20 cellular contexts compared by ENCODE assay signal in genomic region chr16:83924686-83925085, GRCh38. TPM values are rescaled to one million over a fixed set of nuclear protein-coding genes. Genes with fewer than 3 reads are reported as not detected.
DNase-seq lines count a peak whose midpoint lies in the region; ATAC-seq and TF ChIP-seq lines count a peak whose summit lies in the region.
"Had no signal": no experiment of that assay in that cellular context is flagged by ENCODE, and none has a peak within 500 bp of the region (broad histone marks: within the 10 kb centered on the region; RNA-seq: fewer than 3 reads in every experiment).

No MANE protein-coding gene starts in this region.

- H3K4me1 Mint-ChIP-seq in Caco-2 (ENCODE audit: low read depth, unreplicated experiment), result peaks cover 20% of the 10 kb centered on the region
- peaks cover 13% of the 10 kb centered on the region for H3K4me1 Mint-ChIP-seq in central memory CD8-positive, alpha-beta T cell

- no peaks in the 10 kb centered on the region for H3K79me2 ChIP-seq in SK-N-SH (ENCODE audit: insufficient read depth)

- no peaks in the 10 kb centered on the region for H3K27me3 Mint-ChIP-seq in Caco-2 (ENCODE audit: insufficient read depth, unreplicated experiment)
- H3K27me3 Mint-ChIP-seq in central memory CD8-positive, alpha-beta T cell, result no peaks in the 10 kb centered on the region
- H3K27me3 Mint-ChIP-seq: CD4-positive, alpha-beta T cell had no signal

- H3K36me3 Mint-ChIP-seq in Caco-2 (ENCODE audit: insufficient read depth, unreplicated experiment), result peaks cover 1% of the 10 kb centered on the region
- H3K36me3 Mint-ChIP-seq in central memory CD8-positive, alpha-beta T cell (ENCODE audit: insufficient read depth), result no peaks in the 10 kb centered on the region

- CTCF ChIA-PET in SK-N-SH (lab: Yijun Ruan, JAX) (interaction anchor here (1.0 to 1.5 kb wide), 5 partner anchors 10 to 141 kb away, joined by 3 to 5 read pairs (median 4); no protein-coding TSS in a partner anchor), Caco-2 (lab: Charles Lee) (no interaction called here)

- H2AFZ ChIP-seq in SK-N-SH (ENCODE audit: low read depth), result no peak overlapping the region
- H2AFZ ChIP-seq: GM23338 had no signal

- no peaks in the 10 kb centered on the region for H3K9me2 ChIP-seq in SK-N-SH

- BruUV-seq in Caco-2 (replicated peaks; lab: Mats Ljungman, UMichigan), result no TSS peak

- ATAC-seq in SK-N-SH treated with all-trans-retinoic acid at 6 μM for 48 hours (no peak), HG02852 (IDR thresholded peaks at IDR 0.05; ENCODE audit: unreplicated experiment) (no peak)
- ATAC-seq in central memory CD8-positive, alpha-beta T cell (replicated peaks; ENCODE audit: extremely low read depth, poor library complexity, severe bottlenecking), result no peak
- ATAC-seq: A549, GM23338, HCT116 had no signal

- H3K9me3 ChIP-seq in SK-N-SH (no peaks in the 10 kb centered on the region), Caco-2 (no peaks in the 10 kb centered on the region), spleen (no peaks in the 10 kb centered on the region), colonic mucosa (no peaks in the 10 kb centered on the region)
- H3K9me3 ChIP-seq: A549 had no signal

- H3K4me1 ChIP-seq in SK-N-SH (ENCODE audit: control insufficient read depth in 1 of 2, insufficient read depth in 2 of 2, low read depth in 1 of 2, low read length in 1 of 2) (peaks cover 0 to 3% of the 10 kb centered on the region in 2 experiments; a peak in 1 of 4 replicates), Caco-2 (peaks cover 28% of the 10 kb centered on the region), spleen (peaks cover 0 to 10% (median 5%) of the 10 kb centered on the region in 6 donors), colonic mucosa (no peaks in the 10 kb centered on the region)

- H3K9ac ChIP-seq in SK-N-SH, result no peak overlapping the region
- H3K9ac ChIP-seq in colonic mucosa (ENCODE audit: low read depth in 2 of 2, low read length in 2 of 2), result no peak overlapping the region

- no peak for TF ChIP-seq RAD21 in SK-N-SH (IDR thresholded peaks at IDR 0.05; ENCODE audit: low read length)

- H3K27ac ChIP-seq in SK-N-SH (ENCODE audit: low read depth in 2 of 2, low read length in 1 of 2), result no peak overlapping the region
- no peak overlapping the region for H3K27ac ChIP-seq in spleen
- H3K27ac ChIP-seq in colonic mucosa, result no peak overlapping the region
- H3K27ac ChIP-seq: 22Rv1, A549, C4-2B had no signal

- H3F3A ChIP-seq in SK-N-SH (replicated peaks; ENCODE audit: insufficient read depth), result no peaks in the 10 kb centered on the region

- TF ChIP-seq POLR2A in spleen (IDR thresholded peaks at IDR 0.05), result no peak

- H3K36me3 ChIP-seq in SK-N-SH (replicated peaks in 1 of 2; ENCODE audit: control insufficient read depth in 1 of 2, insufficient read depth in 2 of 2, low read length in 1 of 2), result no peaks in the 10 kb centered on the region
- 0 out of 2 replicates have a peak, but pooled peaks cover under 1% of the 10 kb centered on the region for H3K36me3 ChIP-seq in Caco-2 (ENCODE audit: control insufficient read depth, insufficient read depth, low read length)
- H3K36me3 ChIP-seq in spleen, result peaks cover 0 to 55% (median 8%) of the 10 kb centered on the region in 6 donors
- no peaks in the 10 kb centered on the region for H3K36me3 ChIP-seq in colonic mucosa

- TF ChIP-seq EP300 in SK-N-SH (IDR thresholded peaks at IDR 0.05; ENCODE audit: borderline replicate concordance in 1 of 2, low read depth in 1 of 2, low read length in 1 of 2), result no peak

- TF ChIP-seq CTCF in SK-N-SH (IDR thresholded peaks at IDR 0.05), result no peak
- TF ChIP-seq CTCF in Caco-2 (IDR thresholded peaks at IDR 0.05; ENCODE audit: insufficient read depth in 1 of 2, low read depth in 1 of 2, low read length in 1 of 2, severe bottlenecking in 1 of 2, unreplicated experiment in 1 of 2), result no peak
- no peak for TF ChIP-seq CTCF in spleen (IDR thresholded peaks at IDR 0.05 in 8 of 11, conservative IDR thresholded peaks at IDR 0.05 in 3 of 11)
- no peak for TF ChIP-seq CTCF in colonic mucosa (IDR thresholded peaks at IDR 0.05)

- peak overlapping the region; percentile 49 for H3K27ac Mint-ChIP-seq in Caco-2 (ENCODE audit: unreplicated experiment)
- peak overlapping the region; percentile 36 for H3K27ac Mint-ChIP-seq in central memory CD8-positive, alpha-beta T cell (ENCODE audit: low read depth)
- H3K27ac Mint-ChIP-seq: CD4-positive, alpha-beta T cell; GM23338; HFFc6 had no signal

- H3K4me3 ChIP-seq in SK-N-SH (ENCODE audit: low read depth in 2 of 2, low read length in 1 of 2), result no peak overlapping the region
- no peak overlapping the region for H3K4me3 ChIP-seq in Caco-2 (ENCODE audit: low read depth, low read length)
- no peak overlapping the region for H3K4me3 ChIP-seq in spleen
- H3K4me3 ChIP-seq in colonic mucosa, result no peak overlapping the region
- H3K4me3 ChIP-seq: A549, GM23338 had no signal

- H3K4me2 ChIP-seq in SK-N-SH, result no peak overlapping the region
- H3K4me2 ChIP-seq: A549, GM23338 had no signal

- intact Hi-C loops in Caco-2 (cut with micrococcal nuclease; ENCODE audit: unreplicated experiment) (no loop called here), spleen (cut with DNase I; ENCODE audit: low total_unique reads) (no loop called here), colonic mucosa (cut with DNase I) (no loop called here)

- peaks cover under 1% of the 10 kb centered on the region for H3K9me3 Mint-ChIP-seq in Caco-2 (ENCODE audit: unreplicated experiment)
- H3K9me3 Mint-ChIP-seq in central memory CD8-positive, alpha-beta T cell, result no peaks in the 10 kb centered on the region
- H3K9me3 Mint-ChIP-seq: CD4-positive, alpha-beta T cell; HFFc6 had no signal

- 87% methylated on average over 13 of the region's 13 CpGs for WGBS in SK-N-SH (ENCODE audit: low lambda C conversion rate)
- 86 to 93% (median 90%) methylated on average over 13 of the region's 13 CpGs for WGBS in spleen, 5 donors

- peak; percentile 9 for DNase-seq in SK-N-SH
- no peak for DNase-seq in Caco-2
- DNase-seq in central memory CD8-positive, alpha-beta T cell (ENCODE audit: low spot score in 2 of 2), result no peak
- DNase-seq in spleen, result peak; percentile 66
- no peak for DNase-seq in stimulated activated CD4-positive, alpha-beta T cell treated with anti-CD3 and anti-CD28 coated beads, Interleukin-1b, Interleukin-23, amount 100 ng/mL, for 48 hours
- no peak for DNase-seq in colonic mucosa
- DNase-seq: AML-193; CD4-positive, alpha-beta T cell; DMS153; DMS79; GDM1; HFFc6 had no signal

- H3K27me3 ChIP-seq in SK-N-SH (ENCODE audit: insufficient read depth) (no peaks in the 10 kb centered on the region), Caco-2 (replicated peaks; ENCODE audit: control insufficient read depth, insufficient read depth, low read length) (no peaks in the 10 kb centered on the region), spleen (replicated peaks in 1 of 7) (no peaks in the 10 kb centered on the region), colonic mucosa (no peaks in the 10 kb centered on the region)

- POLR2A ChIA-PET in SK-N-SH (lab: Yijun Ruan, JAX) (no interaction called here), Caco-2 (lab: Charles Lee) (no interaction called here)

- 0 out of 2 replicates have a peak, but pooled peaks cover 3% of the 10 kb centered on the region for H4K20me1 ChIP-seq in SK-N-SH (ENCODE audit: insufficient read depth)

- no peak overlapping the region for H3K4me3 Mint-ChIP-seq in Caco-2 (ENCODE audit: unreplicated experiment)
- H3K4me3 Mint-ChIP-seq in central memory CD8-positive, alpha-beta T cell, result no peak overlapping the region
- H3K4me3 Mint-ChIP-seq: CD4-positive, alpha-beta T cell; GM23338; HFFc6 had no signal

TF ChIP-seq in SK-N-SH, 30 proteins besides CTCF, POLR2A, EP300 and RAD21 (continues in another document):
- TF ChIP-seq FOXM1 (IDR thresholded peaks at IDR 0.05; ENCODE audit: low read depth) (no peak), SMC3 (IDR thresholded peaks at IDR 0.05; ENCODE audit: low read depth, low read length) (no peak), JUND (IDR thresholded peaks at IDR 0.05) (no peak), MXI1 (IDR thresholded peaks at IDR 0.05; ENCODE audit: low read depth, low read length) (no peak), SIN3A (IDR thresholded peaks at IDR 0.05; ENCODE audit: borderline replicate concordance, low read depth, low read length) (no peak), TAF1 (IDR thresholded peaks at IDR 0.05; ENCODE audit: borderline replicate concordance, low read depth, low read length) (no peak), RCOR1 (IDR thresholded peaks at IDR 0.05; ENCODE audit: low read length) (no peak), GATA2 (CRISPR knock-in tag; IDR thresholded peaks at IDR 0.05) (no peak)

TF ChIP-seq in SK-N-SH treated with all-trans-retinoic acid at 6 μM for 48 hours, 23 proteins besides CTCF, POLR2A, EP300 and RAD21 (continues in another document):
- TF ChIP-seq ZFP30 (CRISPR knock-in tag; IDR thresholded peaks at IDR 0.05), result no peak
- no peak for TF ChIP-seq ZC3H10 (CRISPR knock-in tag; IDR thresholded peaks at IDR 0.05)
- no peak for TF ChIP-seq GLIS3 (CRISPR knock-in tag; IDR thresholded peaks at IDR 0.05)
- TF ChIP-seq TCF4 (CRISPR knock-in tag; IDR thresholded peaks at IDR 0.05; ENCODE audit: borderline replicate concordance), result no peak
- no peak for TF ChIP-seq ZFP3 (CRISPR knock-in tag; IDR thresholded peaks at IDR 0.05)

RNA-seq across cellular contexts. Expression of gene MLYCD, which starts 25.8 kb away (rescaled TPM):
- polyA plus RNA-seq in SK-N-SH (2012; rRNA removed) (2.4 and 2.7 TPM in 2 replicates), spleen (1 to 10 TPM; 2.0 to 2.9 (median 2.1) TPM)
- 1.3 and 1.6 TPM in 2 replicates for polyA plus RNA-seq in SK-N-SH (2012; cell fraction: cytosol; rRNA removed)
- polyA plus RNA-seq in SK-N-SH (2012; cell fraction: nucleus; rRNA removed), result 8.0 and 8.5 TPM in 2 replicates
- total RNA-seq in Caco-2 (2022) (8.7 and 9.0 TPM in 2 replicates), spleen (10 to 100 TPM in 4 of 7 donors, 1 to 10 TPM in 3; 6.1 to 14.3 (median 10.1) TPM), colonic mucosa (10 to 100 TPM in 1 of 2 donors, 1 to 10 TPM in 1; 5.5 to 10.6 TPM)

RNA-seq across cellular contexts. Expression of gene OSGIN1, which starts 28.4 kb away (rescaled TPM):
- polyA plus RNA-seq in SK-N-SH (2012; rRNA removed), result 4.8 and 5.2 TPM in 2 replicates
- 1.4 and 2.3 TPM in 2 replicates for polyA plus RNA-seq in SK-N-SH (2012; cell fraction: cytosol; rRNA removed)
- polyA plus RNA-seq in SK-N-SH (2012; cell fraction: nucleus; rRNA removed), result 7.5 and 8.1 TPM in 2 replicates
- 18.6 and 21.8 TPM in 2 replicates for total RNA-seq in Caco-2 (2022)
- 10 to 100 TPM in 2 of 7 donors, 1 to 10 TPM in 5; 4.7 to 13.5 (median 9.5) TPM for total RNA-seq in spleen
- polyA plus RNA-seq in spleen, result 10 to 100 TPM in 1 of 3 donors, 1 to 10 TPM in 2; 2.3 to 13.2 (median 6.1) TPM
- total RNA-seq in colonic mucosa, result 10 to 100 TPM in 1 of 2 donors, 1 to 10 TPM in 1; 9.4 to 11.9 TPM

RNA-seq across cellular contexts. Expression of gene NECAB2, which starts 43.4 kb away (rescaled TPM):
- polyA plus RNA-seq in SK-N-SH (2012; rRNA removed), result 0.54 and 0.58 TPM in 2 replicates
- polyA plus RNA-seq in SK-N-SH (2012; cell fraction: cytosol; rRNA removed), result 0.24 and 0.33 TPM in 2 replicates
- 1.2 and 2.1 TPM in 2 replicates for polyA plus RNA-seq in SK-N-SH (2012; cell fraction: nucleus; rRNA removed)
- 0.68 and 0.79 TPM in 2 replicates for total RNA-seq in Caco-2 (2022)
- 1 to 10 TPM in 3 of 7 donors, under 1 TPM in 1, not detected in 3; 0.95 to 3.1 (median 1.6) TPM for total RNA-seq in spleen
- polyA plus RNA-seq in spleen, result under 1 TPM in 2 of 3 donors, not detected in 1; 0.16 to 0.20 TPM
- total RNA-seq in colonic mucosa, result under 1 TPM; 0.25 to 0.42 TPM
- total RNA-seq: CD4-positive, alpha-beta T cell; Daoy had no signal

Comparison
In these comparisons a context has a peak if more than half of its experiments do, and no peak if none do; other contexts are left out.
1. DNase-seq: peak in SK-N-SH (single experiment) and spleen (single experiment); none in Caco-2 (0 of 2), central memory CD8-positive, alpha-beta T cell (0 of 2), stimulated activated CD4-positive, alpha-beta T cell treated with anti-CD3 and anti-CD28 coated beads, Interleukin-1b, Interleukin-23, amount 100 ng/mL, for 48 hours (single experiment) and colonic mucosa (single experiment).